Comparison of ENCODE assay signal across 1 cellular context in genomic region chr6:53539561-53539960, GRCh38.
TF ChIP-seq lines count a peak whose summit lies in the region.

No MANE protein-coding gene starts in this region.

TF ChIP-seq in K562, 482 proteins besides CTCF, POLR2A, EP300 and RAD21 (continued from another document and continues in another):
- TF ChIP-seq RERE (CRISPR knock-in tag; IDR thresholded peaks at IDR 0.05; ENCODE audit: borderline replicate concordance) (no peak), CCAR2 (IDR thresholded peaks at IDR 0.05; ENCODE audit: low read depth, low read length) (no peak), NFRKB (IDR thresholded peaks at IDR 0.05; ENCODE audit: low read depth) (no peak), ZNF121 (CRISPR knock-in tag; conservative IDR thresholded peaks at IDR 0.05) (no peak), NELFE (IDR thresholded peaks at IDR 0.05; ENCODE audit: insufficient read depth, insufficient read length) (no peak), RCOR1 (IDR thresholded peaks at IDR 0.05; ENCODE audit: borderline replicate concordance in 1 of 2, low read depth in 2 of 2, low read length in 2 of 2) (0 out of 4 replicates have a peak, but pooled peaks of 1 of the 2 experiments have one; percentile 45), SAP30 (IDR thresholded peaks at IDR 0.05; ENCODE audit: borderline replicate concordance, insufficient read depth, low read depth, low read length, poor library complexity, severe bottlenecking) (peak; percentile 59), RFX5 (IDR thresholded peaks at IDR 0.05; ENCODE audit: low read depth, low read length) (no peak), BCOR (IDR thresholded peaks at IDR 0.05) (no peak), KLF13 (tag; IDR thresholded peaks at IDR 0.05; ENCODE audit: borderline replicate concordance, low read depth) (peak; percentile 92), BCL6 (CRISPR knock-in tag; IDR thresholded peaks at IDR 0.05) (no peak), TCFL5 (CRISPR knock-in tag; conservative IDR thresholded peaks at IDR 0.05) (no peak), E2F6 (IDR thresholded peaks at IDR 0.05; ENCODE audit: borderline replicate concordance in 1 of 2, extremely low read depth in 1 of 2, insufficient read depth in 1 of 2, insufficient read length in 1 of 2, low read depth in 1 of 2, low read length in 1 of 2, poor library complexity in 1 of 2, severe bottlenecking in 1 of 2) (peak in 1 of 2 experiments; percentile 9), CBX3 (IDR thresholded peaks at IDR 0.05; ENCODE audit: borderline replicate concordance in 1 of 2, low read length in 2 of 2) (no peak), MTA2 (IDR thresholded peaks at IDR 0.05; ENCODE audit: low read depth) (peak; percentile 41; the same call in 1 of the 2 replicates), AFF1 (IDR thresholded peaks at IDR 0.05; ENCODE audit: low read depth in 1 of 2, partially characterized antibody in 2 of 2) (no peak), XRCC4 (IDR thresholded peaks at IDR 0.05; ENCODE audit: extremely low read depth, insufficient read depth, insufficient read length) (no peak), TCF15 (CRISPR knock-in tag; IDR thresholded peaks at IDR 0.05) (no peak), SRSF9 (IDR thresholded peaks at IDR 0.05; ENCODE audit: borderline replicate concordance, low read depth, low read length) (no peak), PBX2 (CRISPR knock-in tag; IDR thresholded peaks at IDR 0.05; ENCODE audit: low read depth) (no peak), PBX2 (tag; conservative IDR thresholded peaks at IDR 0.05; ENCODE audit: low read depth) (0 out of 2 replicates have a peak, but pooled peaks have one; percentile 19), MAX (CRISPR knock-in tag; IDR thresholded peaks at IDR 0.05) (peak; percentile 51), CHD4 (IDR thresholded peaks at IDR 0.05; ENCODE audit: insufficient read depth, insufficient replicate concordance, low read depth, low read length, poor library complexity, severe bottlenecking) (no peak), ZNF398 (CRISPR knock-in tag; IDR thresholded peaks at IDR 0.05) (no peak), POU5F1 (IDR thresholded peaks at IDR 0.05; ENCODE audit: borderline replicate concordance, low read depth, low read length, partially characterized antibody) (no peak), MAFK (IDR thresholded peaks at IDR 0.05; ENCODE audit: low read length) (0 out of 2 replicates have a peak, but pooled peaks have one; percentile 35), ZNF764 (CRISPR knock-in tag; IDR thresholded peaks at IDR 0.05; ENCODE audit: low read depth) (no peak), BHLHE40 (IDR thresholded peaks at IDR 0.05; ENCODE audit: low read length) (no peak; the same call in 1 of the 2 replicates), JUNB (CRISPR knock-in tag; conservative IDR thresholded peaks at IDR 0.05) (no peak), POLR2AphosphoS5 (IDR thresholded peaks at IDR 0.05; ENCODE audit: control insufficient read depth, insufficient read depth, low read depth, low read length) (peak; percentile 40; the same call in 1 of the 2 replicates), RBM14 (IDR thresholded peaks at IDR 0.05; ENCODE audit: borderline replicate concordance, insufficient read depth, low read depth, low read length) (no peak), CTCFL (IDR thresholded peaks at IDR 0.05; ENCODE audit: borderline replicate concordance, insufficient read depth, low read depth, low read length, poor library complexity, severe bottlenecking) (no peak), TEAD2 (tag; IDR thresholded peaks at IDR 0.05) (no peak), CREBBP (IDR thresholded peaks at IDR 0.05; ENCODE audit: low read depth, low read length) (no peak), C11orf30 (IDR thresholded peaks at IDR 0.05; ENCODE audit: low read depth) (peak; percentile 66), ZNF785 (CRISPR knock-in tag; IDR thresholded peaks at IDR 0.05) (no peak), MAFF (IDR thresholded peaks at IDR 0.05; ENCODE audit: low read length) (peak; percentile 55)
